In genomic region chr16:28835864-28836760, GRCh38 we compare ENCODE assay signal across 1 cellular context.
TF ChIP-seq lines count a peak whose summit lies in the region.

No MANE protein-coding gene starts in this region.

TF ChIP-seq in HCT116, 20 proteins besides CTCF, POLR2A, EP300 and RAD21 (continued from another document):
- TF ChIP-seq, protein P1, sequence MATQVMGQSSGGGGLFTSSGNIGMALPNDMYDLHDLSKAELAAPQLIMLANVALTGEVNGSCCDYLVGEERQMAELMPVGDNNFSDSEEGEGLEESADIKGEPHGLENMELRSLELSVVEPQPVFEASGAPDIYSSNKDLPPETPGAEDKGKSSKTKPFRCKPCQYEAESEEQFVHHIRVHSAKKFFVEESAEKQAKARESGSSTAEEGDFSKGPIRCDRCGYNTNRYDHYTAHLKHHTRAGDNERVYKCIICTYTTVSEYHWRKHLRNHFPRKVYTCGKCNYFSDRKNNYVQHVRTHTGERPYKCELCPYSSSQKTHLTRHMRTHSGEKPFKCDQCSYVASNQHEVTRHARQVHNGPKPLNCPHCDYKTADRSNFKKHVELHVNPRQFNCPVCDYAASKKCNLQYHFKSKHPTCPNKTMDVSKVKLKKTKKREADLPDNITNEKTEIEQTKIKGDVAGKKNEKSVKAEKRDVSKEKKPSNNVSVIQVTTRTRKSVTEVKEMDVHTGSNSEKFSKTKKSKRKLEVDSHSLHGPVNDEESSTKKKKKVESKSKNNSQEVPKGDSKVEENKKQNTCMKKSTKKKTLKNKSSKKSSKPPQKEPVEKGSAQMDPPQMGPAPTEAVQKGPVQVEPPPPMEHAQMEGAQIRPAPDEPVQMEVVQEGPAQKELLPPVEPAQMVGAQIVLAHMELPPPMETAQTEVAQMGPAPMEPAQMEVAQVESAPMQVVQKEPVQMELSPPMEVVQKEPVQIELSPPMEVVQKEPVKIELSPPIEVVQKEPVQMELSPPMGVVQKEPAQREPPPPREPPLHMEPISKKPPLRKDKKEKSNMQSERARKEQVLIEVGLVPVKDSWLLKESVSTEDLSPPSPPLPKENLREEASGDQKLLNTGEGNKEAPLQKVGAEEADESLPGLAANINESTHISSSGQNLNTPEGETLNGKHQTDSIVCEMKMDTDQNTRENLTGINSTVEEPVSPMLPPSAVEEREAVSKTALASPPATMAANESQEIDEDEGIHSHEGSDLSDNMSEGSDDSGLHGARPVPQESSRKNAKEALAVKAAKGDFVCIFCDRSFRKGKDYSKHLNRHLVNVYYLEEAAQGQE (IDR thresholded peaks at IDR 0.05; ENCODE audit: low read depth): no peak
- TF ChIP-seq CBX3 (IDR thresholded peaks at IDR 0.05; ENCODE audit: low read depth): no peak
- no peak for TF ChIP-seq EZH2phosphoT487 (IDR thresholded peaks at IDR 0.05; ENCODE audit: borderline replicate concordance)
- TF ChIP-seq, protein P2, sequence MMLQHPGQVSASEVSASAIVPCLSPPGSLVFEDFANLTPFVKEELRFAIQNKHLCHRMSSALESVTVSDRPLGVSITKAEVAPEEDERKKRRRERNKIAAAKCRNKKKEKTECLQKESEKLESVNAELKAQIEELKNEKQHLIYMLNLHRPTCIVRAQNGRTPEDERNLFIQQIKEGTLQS (IDR thresholded peaks at IDR 0.05): no peak
- TF ChIP-seq JUND (IDR thresholded peaks at IDR 0.05): no peak
- TF ChIP-seq SP1 (IDR thresholded peaks at IDR 0.05; ENCODE audit: low read depth): no peak
- TF ChIP-seq SRF (IDR thresholded peaks at IDR 0.05; ENCODE audit: low read depth): no peak
- no peak for TF ChIP-seq TCF7L2 (IDR thresholded peaks at IDR 0.05; ENCODE audit: borderline replicate concordance, extremely low read depth, insufficient read depth, insufficient read length)
- TF ChIP-seq FOSL1 (IDR thresholded peaks at IDR 0.05; ENCODE audit: low read depth): no peak
- TF ChIP-seq ZNF274 (IDR thresholded peaks at IDR 0.05; ENCODE audit: low read depth, low read length): no peak
